Comparison of ENCODE assay signal across 1 cellular context in genomic region chr7:111561909-111562732, GRCh38.
TF ChIP-seq lines count a peak whose summit lies in the region.

Gene IMMP2L, minus strand, starts transcription at chr7:111562492.

TF ChIP-seq in K562, 482 proteins besides CTCF, POLR2A, EP300 and RAD21 (continued from another document):
- TF ChIP-seq, protein P1, sequence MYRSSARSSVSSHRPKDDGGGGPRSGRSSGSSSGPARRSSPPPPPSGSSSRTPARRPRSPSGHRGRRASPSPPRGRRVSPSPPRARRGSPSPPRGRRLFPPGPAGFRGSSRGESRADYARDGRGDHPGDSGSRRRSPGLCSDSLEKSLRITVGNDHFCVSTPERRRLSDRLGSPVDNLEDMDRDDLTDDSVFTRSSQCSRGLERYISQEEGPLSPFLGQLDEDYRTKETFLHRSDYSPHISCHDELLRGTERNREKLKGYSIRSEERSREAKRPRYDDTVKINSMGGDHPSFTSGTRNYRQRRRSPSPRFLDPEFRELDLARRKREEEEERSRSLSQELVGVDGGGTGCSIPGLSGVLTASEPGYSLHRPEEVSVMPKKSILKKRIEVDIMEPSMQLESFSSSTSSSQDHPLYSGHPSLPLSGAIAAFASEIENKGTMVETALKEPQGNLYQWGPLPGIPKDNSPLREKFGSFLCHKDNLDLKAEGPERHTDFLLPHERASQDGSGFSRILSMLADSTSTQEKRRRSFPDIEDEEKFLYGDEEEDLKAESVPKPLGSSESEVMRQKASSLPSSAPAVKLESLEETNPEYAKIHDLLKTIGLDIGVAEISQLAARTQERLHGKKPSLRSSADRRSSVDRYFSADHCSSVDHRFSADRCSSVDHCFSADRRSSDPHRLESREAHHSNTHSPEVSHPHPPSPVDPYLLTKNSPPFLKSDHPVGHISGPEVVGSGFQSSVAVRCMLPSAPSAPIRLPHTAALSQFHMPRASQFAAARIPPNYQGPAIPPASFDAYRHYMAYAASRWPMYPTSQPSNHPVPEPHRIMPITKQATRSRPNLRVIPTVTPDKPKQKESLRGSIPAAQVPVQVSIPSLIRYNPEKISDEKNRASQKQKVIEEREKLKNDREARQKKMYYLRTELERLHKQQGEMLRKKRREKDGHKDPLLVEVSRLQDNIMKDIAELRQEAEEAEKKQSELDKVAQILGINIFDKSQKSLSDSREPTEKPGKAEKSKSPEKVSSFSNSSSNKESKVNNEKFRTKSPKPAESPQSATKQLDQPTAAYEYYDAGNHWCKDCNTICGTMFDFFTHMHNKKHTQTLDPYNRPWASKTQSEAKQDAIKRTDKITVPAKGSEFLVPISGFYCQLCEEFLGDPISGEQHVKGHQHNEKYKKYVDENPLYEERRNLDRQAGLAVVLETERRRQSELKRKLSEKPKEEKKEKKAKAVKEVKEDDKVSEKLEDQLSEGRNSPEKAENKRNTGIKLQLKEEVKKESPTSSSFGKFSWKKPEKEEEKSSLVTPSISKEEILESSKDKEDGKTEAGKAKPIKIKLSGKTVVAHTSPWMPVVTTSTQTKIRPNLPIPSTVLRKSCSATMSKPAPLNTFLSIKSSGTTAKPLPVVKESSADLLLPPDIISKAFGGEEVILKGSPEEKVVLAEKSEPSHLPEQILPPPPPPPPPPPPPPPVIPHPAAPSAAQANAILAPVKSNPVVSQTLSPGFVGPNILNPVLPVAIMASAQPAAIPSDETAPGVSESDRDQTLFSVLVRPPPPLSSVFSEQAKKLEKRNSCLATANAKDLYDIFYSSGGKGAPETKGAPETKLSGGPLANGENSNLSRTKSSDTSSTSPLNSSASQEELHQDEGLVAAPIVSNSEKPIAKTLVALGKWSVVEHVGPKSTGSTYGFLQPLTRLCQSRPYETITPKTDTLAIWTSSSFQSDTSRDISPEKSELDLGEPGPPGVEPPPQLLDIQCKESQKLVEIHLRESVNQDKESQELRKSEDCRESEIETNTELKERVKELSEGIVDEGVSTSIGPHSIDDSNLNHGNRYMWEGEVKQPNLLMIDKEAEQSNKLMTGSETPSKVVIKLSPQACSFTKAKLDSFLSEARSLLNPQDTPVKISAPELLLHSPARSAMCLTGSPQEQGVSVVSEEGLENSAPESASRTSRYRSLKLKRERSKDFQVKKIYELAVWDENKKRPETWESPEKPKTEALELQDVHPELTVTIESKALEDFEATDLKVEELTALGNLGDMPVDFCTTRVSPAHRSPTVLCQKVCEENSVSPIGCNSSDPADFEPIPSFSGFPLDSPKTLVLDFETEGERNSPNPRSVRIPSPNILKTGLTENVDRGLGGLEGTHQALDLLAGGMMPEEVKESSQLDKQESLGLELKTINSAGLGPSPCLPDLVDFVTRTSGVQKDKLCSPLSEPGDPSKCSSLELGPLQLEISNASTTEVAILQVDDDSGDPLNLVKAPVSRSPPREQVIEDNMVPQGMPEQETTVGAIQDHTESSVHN (IDR thresholded peaks at IDR 0.05; ENCODE audit: borderline replicate concordance in 1 of 2, low read depth in 1 of 2), result no peak
- TF ChIP-seq EP400 (IDR thresholded peaks at IDR 0.05) (peak; percentile 98), ELK1 (CRISPR knock-in tag; IDR thresholded peaks at IDR 0.05) (no peak), POLR2B (IDR thresholded peaks at IDR 0.05; ENCODE audit: low read depth, partially characterized antibody) (peak; percentile 35), HNRNPLL (IDR thresholded peaks at IDR 0.05; ENCODE audit: low read depth, low read length, poor library complexity, severe bottlenecking) (peak; percentile 83), RBFOX2 (IDR thresholded peaks at IDR 0.05; ENCODE audit: low read depth, low read length) (peak; percentile 92), ZNF778 (CRISPR knock-in tag; IDR thresholded peaks at IDR 0.05) (no peak), DIDO1 (tag; IDR thresholded peaks at IDR 0.05; ENCODE audit: low read depth) (0 out of 2 replicates have a peak, but pooled peaks have one; percentile 33), SNRNP70 (optimal IDR thresholded peaks at IDR 0.05; ENCODE audit: low read depth, low read length) (no peak), ATF7 (IDR thresholded peaks at IDR 0.05) (peak; percentile 39)
